9 cellular contexts compared by ENCODE assay signal in the genomic region with DNA sequence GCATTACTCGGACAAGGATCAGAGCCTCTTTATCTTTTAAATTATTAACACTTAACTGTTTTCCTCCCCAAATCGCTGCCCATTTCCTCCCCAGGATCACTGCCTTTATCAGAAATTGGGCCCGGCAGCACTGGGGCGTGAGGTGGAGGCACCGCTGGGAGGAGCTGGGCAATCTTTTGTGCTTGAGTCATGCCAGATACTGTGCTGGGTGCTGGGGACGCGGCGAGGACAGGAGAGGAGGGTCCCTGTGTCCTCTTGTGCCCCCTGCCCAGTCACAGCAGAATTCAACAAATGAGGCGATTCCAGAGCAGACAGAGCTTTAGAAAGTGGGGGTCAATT.
DNase-seq lines count a peak whose midpoint lies in the region; ATAC-seq, FAIRE-seq and TF ChIP-seq lines count a peak whose summit lies in the region.
"Had no signal": no experiment of that assay in that cellular context is flagged by ENCODE, and none has a peak within 500 bp of the region (broad histone marks: within the 10 kb centered on the region; RNA-seq: fewer than 3 reads in every experiment).

No MANE protein-coding gene starts in this region.

- no peaks in the 10 kb centered on the region for H3K27me3 Mint-ChIP-seq in T-helper 1 cell treated with Interleukin-12 subunit alpha and Interleukin-12 subunit beta and Interleukin-4 antibody, amounts not matched to agents 30 μg/mL and 1 μg/mL, for 36 hours (ENCODE audit: low read depth)

- H3K27me3 ChIP-seq in GM12878 (replicated peaks in 1 of 2; ENCODE audit: control insufficient read depth in 2 of 2, insufficient read depth in 2 of 2, low read length in 1 of 2): no peaks in the 10 kb centered on the region
- H3K27me3 ChIP-seq in kidney epithelial cell (ENCODE audit: control insufficient read depth, insufficient read depth, low read length): no peaks in the 10 kb centered on the region
- no peaks in the 10 kb centered on the region for H3K27me3 ChIP-seq in thoracic aorta (replicated peaks; ENCODE audit: insufficient read depth)

- no peak for TF ChIP-seq EP300 in GM12878 (IDR thresholded peaks at IDR 0.05; ENCODE audit: borderline replicate concordance in 1 of 2, control insufficient read depth in 1 of 2, low read depth in 2 of 2, low read length in 2 of 2)

- H3K27ac ChIP-seq in GM12878 (ENCODE audit: control insufficient read depth, insufficient read depth): no peak overlapping the region
- no peak overlapping the region for H3K27ac ChIP-seq in thoracic aorta

- RAD21 ChIA-PET in GM12878 (lab: Charles Lee; ENCODE audit: unreplicated experiment): no interaction called here

- H3K4me1 ChIP-seq in GM12878 (ENCODE audit: control insufficient read depth, insufficient read depth, low read length): no peaks in the 10 kb centered on the region
- H3K4me1 ChIP-seq in thoracic aorta (ENCODE audit: control insufficient read depth in 1 of 2, low read depth in 2 of 2): peaks cover 0 to 7% of the 10 kb centered on the region in 2 donors

- CTCF ChIA-PET in GM12878 (lab: Yijun Ruan, JAX): no interaction called here

- no peaks in the 10 kb centered on the region for H3K4me1 Mint-ChIP-seq in T-helper 1 cell treated with Interleukin-12 subunit alpha and Interleukin-12 subunit beta and Interleukin-4 antibody, amounts not matched to agents 30 μg/mL and 1 μg/mL, for 36 hours (ENCODE audit: low read depth)

- no TSS peak for BruUV-seq in GM12878 (replicated peaks; lab: Mats Ljungman, UMichigan)

- no peak for TF ChIP-seq POLR2A in GM12878 (IDR thresholded peaks at IDR 0.05; ENCODE audit: low read depth, low read length)

- SMC1A ChIA-PET in GM12878 (lab: Charles Lee; ENCODE audit: uncharacterized antibody, unreplicated experiment): no interaction called here

- intact Hi-C loops in GM12878 (cut with micrococcal nuclease; ENCODE audit: unreplicated experiment): no loop called here

- in situ Hi-C loops in GM12878 (cut with MboI): no loop called here

- H3K27ac Mint-ChIP-seq in T-helper 1 cell treated with Interleukin-12 subunit alpha and Interleukin-12 subunit beta and Interleukin-4 antibody, amounts not matched to agents 30 μg/mL and 1 μg/mL, for 36 hours: no peak overlapping the region

- TF ChIP-seq CTCF in GM12878 (IDR thresholded peaks at IDR 0.05 in 2 of 3, conservative IDR thresholded peaks at IDR 0.05 in 1 of 3; ENCODE audit: control insufficient read depth in 2 of 3, extremely low read depth in 1 of 3, insufficient read depth in 1 of 3, low read depth in 3 of 3, low read length in 3 of 3) (no peak), kidney epithelial cell (IDR thresholded peaks at IDR 0.05; ENCODE audit: insufficient read depth, low read length, poor library complexity, severe bottlenecking) (no peak), thoracic aorta (IDR thresholded peaks at IDR 0.05) (no peak)

- H4K20me1 ChIP-seq in GM12878 (ENCODE audit: control insufficient read depth, insufficient read depth): no peaks in the 10 kb centered on the region

- no peak overlapping the region for H3K9ac ChIP-seq in GM12878 (ENCODE audit: control insufficient read depth, insufficient read depth, low read length)

- no peak for ATAC-seq in GM12878
- ATAC-seq in thoracic aorta (ENCODE audit: insufficient number of reproducible peaks, low FRiP score, low read depth): no peak
- no peak for ATAC-seq in GM19324 (IDR thresholded peaks at IDR 0.05; ENCODE audit: low FRiP score, unreplicated experiment)

- FAIRE-seq in GM12878 (lab: Jason Lieb, UNC): no peak

- H2AFZ ChIP-seq in GM12878 (ENCODE audit: control insufficient read depth, low read depth, low read length): no peak overlapping the region

- H3K4me3 ChIP-seq in GM12878 (peak overlapping the region; percentile 36; the same call in 1 of the 2 replicates), kidney epithelial cell (ENCODE audit: low read depth, low read length) (peak overlapping the region; percentile 34), thoracic aorta (peak overlapping the region; percentile 69)

- DNase-seq in T-helper 1 cell (no peak), GM12878 (ENCODE audit: low read depth, low spot score) (no peak), kidney epithelial cell (ENCODE audit: low read depth) (no peak), thoracic aorta (ENCODE audit: low spot score) (no peak), MV-4-11 (lab: John Stamatoyannopoulos, UW) (no peak), HuH-7.5 (ENCODE audit: low spot score) (no peak)
- DNase-seq: NCI-H1694 treated with DMSO at 0.1 percent for 48 hours had no signal

- WGBS in GM12878 (ENCODE audit: insufficient coverage, insufficient replicate concordance, low lambda C conversion rate, missing lambda C conversion rate): 16% methylated on average over 9 of the region's 9 CpGs

- H3K4me3 Mint-ChIP-seq in T-helper 1 cell treated with Interleukin-12 subunit alpha and Interleukin-12 subunit beta and Interleukin-4 antibody, amounts not matched to agents 30 μg/mL and 1 μg/mL, for 36 hours: peak overlapping the region; percentile 66

- H3K36me3 ChIP-seq in GM12878 (ENCODE audit: control insufficient read depth in 2 of 2, insufficient read depth in 2 of 2, low read length in 1 of 2) (no peaks in the 10 kb centered on the region), kidney epithelial cell (ENCODE audit: control insufficient read depth, insufficient read depth, low read length) (no peaks in the 10 kb centered on the region), thoracic aorta (no peaks in the 10 kb centered on the region)

- TF ChIP-seq RAD21 in GM12878 (IDR thresholded peaks at IDR 0.05; ENCODE audit: insufficient read depth, low read depth, low read length): no peak

- POLR2A ChIA-PET in GM12878 (lab: Charles Lee): no interaction called here

- H3K9me3 Mint-ChIP-seq in T-helper 1 cell treated with Interleukin-12 subunit alpha and Interleukin-12 subunit beta and Interleukin-4 antibody, amounts not matched to agents 30 μg/mL and 1 μg/mL, for 36 hours: no peaks in the 10 kb centered on the region

- H3K79me2 ChIP-seq in GM12878 (ENCODE audit: control insufficient read depth, insufficient read depth, low read length): no peaks in the 10 kb centered on the region

- no peaks in the 10 kb centered on the region for H3K9me3 ChIP-seq in GM12878 (replicated peaks; ENCODE audit: control insufficient read depth, insufficient read depth, low read length)
- no peaks in the 10 kb centered on the region for H3K9me3 ChIP-seq in thoracic aorta

- H3K4me2 ChIP-seq in GM12878 (ENCODE audit: control insufficient read depth, insufficient read depth): 0 out of 2 replicates have a peak overlapping the region, but pooled peaks have one; percentile 67

- no peaks in the 10 kb centered on the region for H3K36me3 Mint-ChIP-seq in T-helper 1 cell treated with Interleukin-12 subunit alpha and Interleukin-12 subunit beta and Interleukin-4 antibody, amounts not matched to agents 30 μg/mL and 1 μg/mL, for 36 hours (ENCODE audit: low read depth)

TF ChIP-seq in GM12878, 131 proteins besides CTCF, POLR2A, EP300 and RAD21 (continues in another document):
- TF ChIP-seq NBN (IDR thresholded peaks at IDR 0.05) (no peak), IKZF1 (conservative IDR thresholded peaks at IDR 0.05) (no peak), ELK1 (IDR thresholded peaks at IDR 0.05; ENCODE audit: low read depth, low read length) (no peak), ZNF622 (IDR thresholded peaks at IDR 0.05) (no peak), MAX (IDR thresholded peaks at IDR 0.05; ENCODE audit: low read depth, low read length) (no peak), TAF1 (IDR thresholded peaks at IDR 0.05; ENCODE audit: borderline replicate concordance, low read depth, low read length) (no peak), CREM (IDR thresholded peaks at IDR 0.05; ENCODE audit: low read depth) (no peak), NFYA (IDR thresholded peaks at IDR 0.05; ENCODE audit: borderline replicate concordance, low read depth, low read length) (no peak), RAD51 (IDR thresholded peaks at IDR 0.05) (no peak)
- TF ChIP-seq, protein P1, sequence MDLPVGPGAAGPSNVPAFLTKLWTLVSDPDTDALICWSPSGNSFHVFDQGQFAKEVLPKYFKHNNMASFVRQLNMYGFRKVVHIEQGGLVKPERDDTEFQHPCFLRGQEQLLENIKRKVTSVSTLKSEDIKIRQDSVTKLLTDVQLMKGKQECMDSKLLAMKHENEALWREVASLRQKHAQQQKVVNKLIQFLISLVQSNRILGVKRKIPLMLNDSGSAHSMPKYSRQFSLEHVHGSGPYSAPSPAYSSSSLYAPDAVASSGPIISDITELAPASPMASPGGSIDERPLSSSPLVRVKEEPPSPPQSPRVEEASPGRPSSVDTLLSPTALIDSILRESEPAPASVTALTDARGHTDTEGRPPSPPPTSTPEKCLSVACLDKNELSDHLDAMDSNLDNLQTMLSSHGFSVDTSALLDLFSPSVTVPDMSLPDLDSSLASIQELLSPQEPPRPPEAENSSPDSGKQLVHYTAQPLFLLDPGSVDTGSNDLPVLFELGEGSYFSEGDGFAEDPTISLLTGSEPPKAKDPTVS (IDR thresholded peaks at IDR 0.05; ENCODE audit: low read depth, low read length): no peak
- TF ChIP-seq, protein P2, sequence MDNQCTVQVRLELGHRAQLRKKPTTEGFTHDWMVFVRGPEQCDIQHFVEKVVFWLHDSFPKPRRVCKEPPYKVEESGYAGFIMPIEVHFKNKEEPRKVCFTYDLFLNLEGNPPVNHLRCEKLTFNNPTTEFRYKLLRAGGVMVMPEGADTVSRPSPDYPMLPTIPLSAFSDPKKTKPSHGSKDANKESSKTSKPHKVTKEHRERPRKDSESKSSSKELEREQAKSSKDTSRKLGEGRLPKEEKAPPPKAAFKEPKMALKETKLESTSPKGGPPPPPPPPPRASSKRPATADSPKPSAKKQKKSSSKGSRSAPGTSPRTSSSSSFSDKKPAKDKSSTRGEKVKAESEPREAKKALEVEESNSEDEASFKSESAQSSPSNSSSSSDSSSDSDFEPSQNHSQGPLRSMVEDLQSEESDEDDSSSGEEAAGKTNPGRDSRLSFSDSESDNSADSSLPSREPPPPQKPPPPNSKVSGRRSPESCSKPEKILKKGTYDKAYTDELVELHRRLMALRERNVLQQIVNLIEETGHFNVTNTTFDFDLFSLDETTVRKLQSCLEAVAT (IDR thresholded peaks at IDR 0.05): no peak
